Comparison of ENCODE assay signal across 22 cellular contexts in the genomic region with DNA sequence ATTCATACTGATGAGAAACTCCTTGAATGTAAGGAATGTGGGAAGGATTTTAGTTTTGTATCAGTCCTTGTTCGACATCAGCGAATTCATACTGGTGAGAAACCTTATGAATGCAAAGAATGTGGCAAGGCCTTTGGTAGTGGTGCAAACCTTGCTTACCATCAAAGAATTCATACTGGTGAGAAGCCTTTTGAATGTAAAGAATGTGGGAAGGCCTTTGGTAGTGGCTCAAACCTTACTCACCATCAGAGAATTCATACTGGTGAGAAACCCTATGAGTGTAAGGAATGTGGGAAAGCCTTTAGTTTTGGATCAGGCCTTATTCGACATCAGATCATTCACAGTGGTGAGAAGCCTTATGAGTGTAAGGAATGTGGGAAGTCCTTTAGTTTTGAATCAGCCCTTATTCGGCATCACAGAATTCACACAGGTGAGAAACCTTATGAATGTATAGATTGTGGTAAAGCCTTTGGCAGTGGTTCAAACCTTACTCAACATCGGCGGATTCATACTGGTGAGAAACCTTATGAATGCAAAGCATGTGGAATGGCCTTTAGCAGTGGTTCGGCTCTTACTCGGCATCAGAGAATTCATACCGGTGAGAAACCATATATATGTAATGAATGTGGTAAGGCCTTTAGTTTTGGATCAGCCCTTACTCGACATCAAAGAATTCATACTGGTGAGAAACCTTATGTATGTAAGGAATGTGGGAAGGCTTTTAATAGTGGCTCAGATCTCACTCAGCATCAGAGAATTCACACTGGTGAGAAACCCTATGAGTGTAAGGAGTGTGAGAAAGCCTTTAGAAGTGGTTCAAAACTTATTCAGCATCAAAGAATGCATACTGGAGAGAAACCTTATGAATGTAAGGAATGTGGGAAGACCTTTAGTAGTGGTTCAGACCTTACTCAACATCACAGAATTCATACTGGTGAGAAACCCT. TPM values are rescaled to one million over a fixed set of nuclear protein-coding genes. Genes with fewer than 3 reads are reported as not detected.
DNase-seq lines count a peak whose midpoint lies in the region; ATAC-seq and TF ChIP-seq lines count a peak whose summit lies in the region.
"Had no signal": no experiment of that assay in that cellular context is flagged by ENCODE, and none has a peak within 500 bp of the region (broad histone marks: within the 10 kb centered on the region; RNA-seq: fewer than 3 reads in every experiment).

No MANE protein-coding gene starts in this region.

- ATAC-seq in GM21576 (IDR thresholded peaks at IDR 0.05; ENCODE audit: unreplicated experiment) = no peak
- ATAC-seq: body of pancreas, heart left ventricle, SK-N-SH treated with all-trans-retinoic acid at 6 μM for 48 hours had no signal

- no peaks in the 10 kb centered on the region for H3K4me1 ChIP-seq in HEK293 (ENCODE audit: control insufficient read depth, insufficient read depth, low read length)
- H3K4me1 ChIP-seq: BE2C, body of pancreas, esophagus muscularis mucosa, heart left ventricle, upper lobe of left lung had no signal

- intact Hi-C loops in CD14-positive monocyte (cut with micrococcal nuclease) = no loop called here

- peaks cover 27 to 33% of the 10 kb centered on the region in 2 experiments for H3K36me3 ChIP-seq in HEK293 (ENCODE audit: control insufficient read depth in 2 of 2, insufficient read depth in 1 of 2, low read length in 2 of 2)
- H3K36me3 ChIP-seq: BE2C had no signal

- no peak overlapping the region for H3K27ac ChIP-seq in HEK293 (ENCODE audit: extremely low read depth, low read depth, low read length)
- no peak overlapping the region for H3K27ac ChIP-seq in coronary artery
- H3K27ac ChIP-seq: body of pancreas, esophagus muscularis mucosa, heart left ventricle, PC-9, upper lobe of left lung had no signal

- H3K4me1 Mint-ChIP-seq in CD14-positive monocyte = no peaks in the 10 kb centered on the region
- H3K4me1 Mint-ChIP-seq: activated CD4-positive, alpha-beta T cell treated with anti-CD3 and anti-CD28 coated beads, Interleukin-2, amount 10 ng/mL, durations not matched to agents 7 days and 5 days; nephron had no signal

- no peak for DNase-seq in coronary artery (ENCODE audit: low spot score)
- peak; percentile 3 for DNase-seq in renal cortical epithelial cell (ENCODE audit: low read depth)
- DNase-seq in CD14-positive monocyte (ENCODE audit: low spot score) = no peak
- no peak for DNase-seq in DMS 273 treated with DMSO at 0.1 percent for 48 hours (lab: John Stamatoyannopoulos, UW)
- DNase-seq: activated CD4-positive, alpha-beta T cell treated with anti-CD3 and anti-CD28 coated beads, Interleukin-2, amount 10 ng/mL, durations not matched to agents 7 days and 5 days; activated naive CD4-positive, alpha-beta T cell treated with anti-CD3 and anti-CD28 coated beads for 36 hours; BE2C; body of pancreas; heart left ventricle; IMR-90; mammary epithelial cell; NCI-H2107; NCI-H69; PC-9; stimulated activated naive CD4-positive, alpha-beta T cell treated with Interleukin-2 at 50 U/mL for 16 hours; upper lobe of left lung had no signal

- no peak overlapping the region for H3K27ac Mint-ChIP-seq in CD14-positive monocyte
- H3K27ac Mint-ChIP-seq: activated CD4-positive, alpha-beta T cell treated with anti-CD3 and anti-CD28 coated beads, Interleukin-2, amount 10 ng/mL, durations not matched to agents 7 days and 5 days; activated naive CD4-positive, alpha-beta T cell treated with anti-CD3 and anti-CD28 coated beads for 36 hours; dendritic cell treated with granulocyte-macrophage colony-stimulating factor and Interleukin-4, amounts not matched to agents 40 ng/mL and 50 ng/mL, for 4 days; nephron had no signal

- CTCF ChIA-PET in HEK293 (lab: Yijun Ruan, JAX) = no interaction called here

- H3K9me3 ChIP-seq in HEK293 (ENCODE audit: control insufficient read depth, insufficient read depth, low read depth, low read length) = peaks cover 35% of the 10 kb centered on the region

- TF ChIP-seq CTCF in HEK293 (tag by site-specific recombination; IDR thresholded peaks at IDR 0.05) = no peak
- TF ChIP-seq CTCF in coronary artery (IDR thresholded peaks at IDR 0.05) = no peak
- TF ChIP-seq CTCF in CD14-positive monocyte (IDR thresholded peaks at IDR 0.05) = no peak

- no peaks in the 10 kb centered on the region for H3K27me3 Mint-ChIP-seq in CD14-positive monocyte (ENCODE audit: low read depth in 3 of 3)
- H3K27me3 Mint-ChIP-seq: activated CD4-positive, alpha-beta T cell treated with anti-CD3 and anti-CD28 coated beads, Interleukin-2, amount 10 ng/mL, durations not matched to agents 7 days and 5 days; dendritic cell treated with granulocyte-macrophage colony-stimulating factor and Interleukin-4, amounts not matched to agents 40 ng/mL and 50 ng/mL, for 4 days had no signal

- no peak overlapping the region for H3K4me3 Mint-ChIP-seq in CD14-positive monocyte
- H3K4me3 Mint-ChIP-seq: activated CD4-positive, alpha-beta T cell treated with anti-CD3 and anti-CD28 coated beads, Interleukin-2, amount 10 ng/mL, durations not matched to agents 7 days and 5 days; activated naive CD4-positive, alpha-beta T cell treated with anti-CD3 and anti-CD28 coated beads for 36 hours; dendritic cell treated with granulocyte-macrophage colony-stimulating factor and Interleukin-4, amounts not matched to agents 40 ng/mL and 50 ng/mL, for 4 days; nephron had no signal

- H3K4me3 ChIP-seq in HEK293 (ENCODE audit: low read depth, low read length) = no peak overlapping the region
- H3K4me3 ChIP-seq in coronary artery = peak overlapping the region; percentile 50
- H3K4me3 ChIP-seq: body of pancreas, heart left ventricle, PC-9, upper lobe of left lung had no signal

- H3K9me3 Mint-ChIP-seq in CD14-positive monocyte = peaks cover 35 to 81% (median 72%) of the 10 kb centered on the region in 7 donors

- peaks cover 26% of the 10 kb centered on the region in 2 donors for H3K36me3 Mint-ChIP-seq in CD14-positive monocyte

- POLR2A ChIA-PET in HEK293 (lab: Yijun Ruan, JAX) = no interaction called here

TF ChIP-seq in HEK293, 187 proteins besides CTCF, POLR2A, EP300 and RAD21:
- TF ChIP-seq ZNF549 (tag by site-specific recombination; IDR thresholded peaks at IDR 0.05) (0 out of 2 replicates have a peak, but pooled peaks have one; percentile 38), ZNF280D (tag by site-specific recombination; IDR thresholded peaks at IDR 0.05) (0 out of 2 replicates have a peak, but pooled peaks have one; percentile 36), ZNF791 (tag by site-specific recombination; IDR thresholded peaks at IDR 0.05) (no peak), ZNF274 (IDR thresholded peaks at IDR 0.05; ENCODE audit: low read length) (peak; percentile 97), ZNF274 (tag by site-specific recombination; IDR thresholded peaks at IDR 0.05; ENCODE audit: borderline replicate concordance) (peak; percentile 98), SETDB1 (IDR thresholded peaks at IDR 0.05; ENCODE audit: insufficient read length, low read length) (peak; percentile 100), KLF8 (tag by site-specific recombination; IDR thresholded peaks at IDR 0.05) (no peak), SCRT1 (tag by site-specific recombination; IDR thresholded peaks at IDR 0.05; ENCODE audit: borderline replicate concordance) (0 out of 2 replicates have a peak, but pooled peaks have one; percentile 35), TRIM28 (IDR thresholded peaks at IDR 0.05; ENCODE audit: borderline replicate concordance, low read length) (peak; percentile 100), ZBTB7A (tag by site-specific recombination; IDR thresholded peaks at IDR 0.05; ENCODE audit: low read depth) (no peak)

RNA-seq across cellular contexts. Expression of gene ZNF345, which starts 26.6 kb away (rescaled TPM):
- 1.6 and 5.5 TPM in 2 replicates for total RNA-seq in renal cortical epithelial cell
- 1 to 10 TPM in 1 of 2 donors, under 1 TPM in 1; 0.66 to 1.3 TPM for polyA plus RNA-seq in CD14-positive monocyte

RNA-seq across cellular contexts. Expression of gene ZNF829, which starts 38.8 kb away (rescaled TPM):
- total RNA-seq in renal cortical epithelial cell = 3.8 and 4.0 TPM in 2 replicates
- polyA plus RNA-seq in CD14-positive monocyte = under 1 TPM; 0.05 to 0.14 TPM

RNA-seq across cellular contexts. Expression of gene ZNF568, which starts 38.9 kb away (rescaled TPM):
- 4.2 and 14.4 TPM in 2 replicates for total RNA-seq in renal cortical epithelial cell
- under 1 TPM; 0.38 to 0.79 TPM for polyA plus RNA-seq in CD14-positive monocyte

RNA-seq across cellular contexts. Expression of gene ZNF790, which starts 39.1 kb away (rescaled TPM):
- total RNA-seq in renal cortical epithelial cell = 6.1 and 12.7 TPM in 2 replicates
- polyA plus RNA-seq in CD14-positive monocyte = 1 to 10 TPM; 2.3 to 2.7 TPM
